In the genomic region with DNA sequence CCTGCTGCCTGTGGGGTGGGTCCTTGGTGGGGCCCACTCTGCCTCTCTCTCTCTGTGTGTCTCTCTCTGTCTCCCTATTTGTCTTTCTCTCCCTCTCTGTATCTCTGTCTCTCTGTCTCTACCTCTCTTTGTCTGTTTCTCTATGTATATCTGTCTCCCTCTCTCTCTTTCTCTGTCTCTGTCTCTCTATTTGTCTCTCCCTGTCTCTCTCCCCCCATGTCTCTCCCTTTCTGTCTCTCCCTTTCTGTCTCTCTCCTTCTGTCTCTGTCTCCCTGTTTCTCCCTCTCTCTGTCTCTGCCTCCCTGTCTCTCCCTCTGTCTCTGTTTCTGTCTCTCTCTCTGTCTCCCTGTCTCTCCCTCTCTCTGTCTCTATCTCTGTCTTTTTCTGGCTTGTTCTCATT, we compare ENCODE assay signal across 17 cellular contexts.
DNase-seq lines count a peak whose midpoint lies in the region; TF ChIP-seq lines count a peak whose summit lies in the region.
"Had no signal": no experiment of that assay in that cellular context is flagged by ENCODE, and none has a peak within 500 bp of the region (broad histone marks: within the 10 kb centered on the region; RNA-seq: fewer than 3 reads in every experiment).

No MANE protein-coding gene starts in this region.

- H3K27ac ChIP-seq in HEK293 (ENCODE audit: extremely low read depth, low read depth, low read length) (no peak overlapping the region), neuronal stem cell (replicated peaks; ENCODE audit: low read length) (no peak overlapping the region)
- H3K27ac ChIP-seq: 22Rv1; A549; BLaER1 treated with 17β-estradiol and CSF1 and Interleukin-3, amounts not matched to agents 10 nM and 100 nM; C4-2B had no signal

- no peak overlapping the region for H3K18ac ChIP-seq in neuronal stem cell (ENCODE audit: low read length)

- peak overlapping the region; percentile 49 for H3K27ac Mint-ChIP-seq in T-helper 2 cell treated with Interferon-gamma antibody and Interleukin-4, amounts not matched to agents 5 μg/mL and 100 μg/mL, for 36 hours
- H3K27ac Mint-ChIP-seq: B cell; CD4-positive, alpha-beta T cell; CD8-positive, alpha-beta T cell had no signal

- no peaks in the 10 kb centered on the region for H3K9me3 ChIP-seq in HEK293 (ENCODE audit: control insufficient read depth, insufficient read depth, low read depth, low read length)
- peaks cover 7 to 16% of the 10 kb centered on the region in 2 donors for H3K9me3 ChIP-seq in neuronal stem cell (replicated peaks in 1 of 2; ENCODE audit: control insufficient read depth in 2 of 2, insufficient read depth in 1 of 2, low read depth in 1 of 2, low read length in 2 of 2)

- no peak overlapping the region for H3K14ac ChIP-seq in neuronal stem cell (ENCODE audit: low read length)

- no peak overlapping the region for H3K4me2 ChIP-seq in neuronal stem cell (ENCODE audit: insufficient read depth, low read length, poor library complexity, severe bottlenecking)
- H3K4me2 ChIP-seq: A549; BLaER1 treated with 17β-estradiol and CSF1 and Interleukin-3, amounts not matched to agents 10 nM and 100 nM had no signal

- peak overlapping the region; percentile 52 for H3K23ac ChIP-seq in neuronal stem cell (ENCODE audit: low read depth, low read length, poor library complexity)

- H4K8ac ChIP-seq in neuronal stem cell (ENCODE audit: low read depth, low read length) = no peak overlapping the region

- no peak overlapping the region for H3K4me3 Mint-ChIP-seq in T-helper 2 cell treated with Interferon-gamma antibody and Interleukin-4, amounts not matched to agents 5 μg/mL and 100 μg/mL, for 36 hours
- H3K4me3 Mint-ChIP-seq: B cell; CD4-positive, alpha-beta T cell; CD8-positive, alpha-beta T cell had no signal

- no peak overlapping the region for H3K9ac ChIP-seq in neuronal stem cell (ENCODE audit: low read depth, low read length, poor library complexity)
- H3K9ac ChIP-seq: BLaER1 treated with 17β-estradiol and CSF1 and Interleukin-3, amounts not matched to agents 10 nM and 100 nM had no signal

- no peaks in the 10 kb centered on the region for H3K4me1 Mint-ChIP-seq in T-helper 2 cell treated with Interferon-gamma antibody and Interleukin-4, amounts not matched to agents 5 μg/mL and 100 μg/mL, for 36 hours (ENCODE audit: low read depth)
- H3K4me1 Mint-ChIP-seq: B cell had no signal

- no peak overlapping the region for H2BK5ac ChIP-seq in neuronal stem cell (ENCODE audit: low read length)

- H3K79me1 ChIP-seq in neuronal stem cell (ENCODE audit: low read depth, low read length) = no peaks in the 10 kb centered on the region

- no peak overlapping the region for H2BK15ac ChIP-seq in neuronal stem cell (ENCODE audit: low read length)

- CTCF ChIA-PET in HEK293 (lab: Yijun Ruan, JAX) (interaction anchor here (0.6 to 0.7 kb wide), 2 partner anchors 8 to 134 kb away, joined by 3 to 6 read pairs; no protein-coding TSS in a partner anchor), GM10248 (lab: Yijun Ruan, JAX) (no interaction called here)

- no peaks in the 10 kb centered on the region for H3K36me3 ChIP-seq in HEK293 (ENCODE audit: control insufficient read depth in 2 of 2, insufficient read depth in 1 of 2, low read length in 2 of 2)
- no peaks in the 10 kb centered on the region for H3K36me3 ChIP-seq in neuronal stem cell (replicated peaks in 1 of 2; ENCODE audit: control insufficient read depth in 2 of 2, insufficient read depth in 2 of 2, low read length in 2 of 2)
- H3K36me3 ChIP-seq: BLaER1 treated with 17β-estradiol and CSF1 and Interleukin-3, amounts not matched to agents 10 nM and 100 nM had no signal

- no peak overlapping the region for H2BK12ac ChIP-seq in neuronal stem cell (ENCODE audit: low read length)

- no peak overlapping the region for H2BK120ac ChIP-seq in neuronal stem cell (ENCODE audit: low read depth, low read length)

- no peak overlapping the region for H2AFZ ChIP-seq in neuronal stem cell (ENCODE audit: low read length)

- POLR2A ChIA-PET in HEK293 (lab: Yijun Ruan, JAX) = no interaction called here
- POLR2A ChIA-PET in GM10248 (lab: Yijun Ruan, JAX) = no interaction called here

- H3K4ac ChIP-seq in neuronal stem cell (ENCODE audit: low read length) = no peak overlapping the region

- H3K4me1 ChIP-seq in HEK293 (ENCODE audit: control insufficient read depth, insufficient read depth, low read length) (no peaks in the 10 kb centered on the region), neuronal stem cell (ENCODE audit: control insufficient read depth in 2 of 2, insufficient read depth in 1 of 2, low read depth in 1 of 2, low read length in 2 of 2) (peaks cover 0 to under 1% of the 10 kb centered on the region in 2 donors)
- H3K4me1 ChIP-seq: A549, Caco-2 had no signal

- H4K91ac ChIP-seq in neuronal stem cell (ENCODE audit: low read depth, low read length, poor library complexity) = no peak overlapping the region

- TF ChIP-seq CTCF in HEK293 (tag by site-specific recombination; IDR thresholded peaks at IDR 0.05) = no peak
- TF ChIP-seq CTCF in GM10248 (IDR thresholded peaks at IDR 0.05; ENCODE audit: control extremely low read depth, extremely low read depth, low read depth, missing control alignments) = no peak

- H3K36me3 Mint-ChIP-seq in T-helper 2 cell treated with Interferon-gamma antibody and Interleukin-4, amounts not matched to agents 5 μg/mL and 100 μg/mL, for 36 hours (ENCODE audit: low read depth) = no peaks in the 10 kb centered on the region
- H3K36me3 Mint-ChIP-seq: CD8-positive, alpha-beta T cell had no signal

- H3K4me3 ChIP-seq in HEK293 (ENCODE audit: low read depth, low read length) = no peak overlapping the region
- no peak overlapping the region for H3K4me3 ChIP-seq in neuronal stem cell (ENCODE audit: low read length in 2 of 2)
- H3K4me3 ChIP-seq: A549; BLaER1 treated with 17β-estradiol and CSF1 and Interleukin-3, amounts not matched to agents 10 nM and 100 nM had no signal

- peaks cover 29% of the 10 kb centered on the region for H3K9me3 Mint-ChIP-seq in T-helper 2 cell treated with Interferon-gamma antibody and Interleukin-4, amounts not matched to agents 5 μg/mL and 100 μg/mL, for 36 hours

- DNase-seq in T-helper 2 cell treated with Interferon-gamma antibody and Interleukin-4, amounts not matched to agents 5 μg/mL and 100 μg/mL, for 36 hours (ENCODE audit: low spot score) = no peak
- DNase-seq in T-helper 2 cell (no peak), neuronal stem cell (ENCODE audit: low spot score) (no peak), GM10248 (ENCODE audit: extremely low spot score) (no peak)
- DNase-seq: AML-193; Caco-2; Calu3; CD4-positive, alpha-beta T cell; CD8-positive, alpha-beta T cell; DMS79 treated with DMSO at 0.1 percent for 48 hours; GDM1 had no signal

- H3K27me3 Mint-ChIP-seq in T-helper 2 cell treated with Interferon-gamma antibody and Interleukin-4, amounts not matched to agents 5 μg/mL and 100 μg/mL, for 36 hours (ENCODE audit: low read depth) = no peaks in the 10 kb centered on the region
- H3K27me3 Mint-ChIP-seq: B cell had no signal

- no peak overlapping the region for H2AK5ac ChIP-seq in neuronal stem cell (ENCODE audit: low read depth, low read length)

- no peaks in the 10 kb centered on the region for H3K27me3 ChIP-seq in neuronal stem cell (ENCODE audit: control insufficient read depth in 3 of 3, insufficient read depth in 3 of 3, low read depth in 1 of 3, low read length in 3 of 3)
- H3K27me3 ChIP-seq: BLaER1 treated with 17β-estradiol and CSF1 and Interleukin-3, amounts not matched to agents 10 nM and 100 nM had no signal

TF ChIP-seq in HEK293, 187 proteins besides CTCF, POLR2A, EP300 and RAD21:
- TF ChIP-seq ZNF596 (tag by site-specific recombination; IDR thresholded peaks at IDR 0.05) (0 out of 2 replicates have a peak, but pooled peaks have one; percentile 18), ZFP69B (tag by site-specific recombination; IDR thresholded peaks at IDR 0.05) (0 out of 2 replicates have a peak, but pooled peaks have one; percentile 32), AEBP2 (tag by site-specific recombination; IDR thresholded peaks at IDR 0.05; ENCODE audit: borderline replicate concordance) (no peak)
